In genomic region chr6:111483736-111484654, GRCh38 we compare ENCODE assay signal across 1 cellular context.
TF ChIP-seq lines count a peak whose summit lies in the region.

No MANE protein-coding gene starts in this region.

TF ChIP-seq in K562, 482 proteins besides CTCF, POLR2A, EP300 and RAD21 (continued from another document and continues in another):
- no peak for TF ChIP-seq PATZ1 (CRISPR knock-in tag; IDR thresholded peaks at IDR 0.05; ENCODE audit: borderline replicate concordance)
- no peak for TF ChIP-seq ZBTB17 (CRISPR knock-in tag; IDR thresholded peaks at IDR 0.05)
- TF ChIP-seq, protein P1, sequence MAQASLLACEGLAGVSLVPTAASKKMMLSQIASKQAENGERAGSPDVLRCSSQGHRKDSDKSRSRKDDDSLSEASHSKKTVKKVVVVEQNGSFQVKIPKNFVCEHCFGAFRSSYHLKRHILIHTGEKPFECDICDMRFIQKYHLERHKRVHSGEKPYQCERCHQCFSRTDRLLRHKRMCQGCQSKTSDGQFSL (CRISPR knock-in tag; IDR thresholded peaks at IDR 0.05): 0 out of 2 replicates have a peak, but pooled peaks have one; percentile 1
- TF ChIP-seq, protein P1 (tag; IDR thresholded peaks at IDR 0.05): no peak
- TF ChIP-seq NFXL1 (CRISPR knock-in tag; IDR thresholded peaks at IDR 0.05): no peak
- 0 out of 2 replicates have a peak, but pooled peaks have one; percentile 11 for TF ChIP-seq FOXM1 (IDR thresholded peaks at IDR 0.05; ENCODE audit: low read depth)
- TF ChIP-seq FOXM1 (CRISPR knock-in tag; IDR thresholded peaks at IDR 0.05; ENCODE audit: low read depth): no peak; the same call in 1 of the 2 replicates
- TF ChIP-seq MTF1 (CRISPR knock-in tag; IDR thresholded peaks at IDR 0.05; ENCODE audit: borderline replicate concordance): no peak
- TF ChIP-seq MCM3 (IDR thresholded peaks at IDR 0.05): no peak
- peak; percentile 39 for TF ChIP-seq SP1 (CRISPR knock-in tag; IDR thresholded peaks at IDR 0.05)
- no peak for TF ChIP-seq SREBF1 (IDR thresholded peaks at IDR 0.05; ENCODE audit: borderline replicate concordance, low read depth, low read length)
- no peak for TF ChIP-seq SRSF3 (IDR thresholded peaks at IDR 0.05; ENCODE audit: insufficient read depth, low read length)
- TF ChIP-seq SMAD4 (CRISPR knock-in tag; conservative IDR thresholded peaks at IDR 0.05): peak; percentile 59
- TF ChIP-seq ZNF695 (CRISPR knock-in tag; IDR thresholded peaks at IDR 0.05): no peak
- TF ChIP-seq ILF3 (IDR thresholded peaks at IDR 0.05; ENCODE audit: borderline replicate concordance): no peak
- no peak for TF ChIP-seq MED1 (CRISPR knock-in tag; IDR thresholded peaks at IDR 0.05; ENCODE audit: borderline replicate concordance)
- TF ChIP-seq TARDBP (IDR thresholded peaks at IDR 0.05): peak; percentile 80; the same call in 1 of the 2 replicates
- peak; percentile 54 for TF ChIP-seq SOX6 (IDR thresholded peaks at IDR 0.05)
- TF ChIP-seq BHLHE40 (IDR thresholded peaks at IDR 0.05; ENCODE audit: low read length): peak; percentile 77
- TF ChIP-seq, protein P2, sequence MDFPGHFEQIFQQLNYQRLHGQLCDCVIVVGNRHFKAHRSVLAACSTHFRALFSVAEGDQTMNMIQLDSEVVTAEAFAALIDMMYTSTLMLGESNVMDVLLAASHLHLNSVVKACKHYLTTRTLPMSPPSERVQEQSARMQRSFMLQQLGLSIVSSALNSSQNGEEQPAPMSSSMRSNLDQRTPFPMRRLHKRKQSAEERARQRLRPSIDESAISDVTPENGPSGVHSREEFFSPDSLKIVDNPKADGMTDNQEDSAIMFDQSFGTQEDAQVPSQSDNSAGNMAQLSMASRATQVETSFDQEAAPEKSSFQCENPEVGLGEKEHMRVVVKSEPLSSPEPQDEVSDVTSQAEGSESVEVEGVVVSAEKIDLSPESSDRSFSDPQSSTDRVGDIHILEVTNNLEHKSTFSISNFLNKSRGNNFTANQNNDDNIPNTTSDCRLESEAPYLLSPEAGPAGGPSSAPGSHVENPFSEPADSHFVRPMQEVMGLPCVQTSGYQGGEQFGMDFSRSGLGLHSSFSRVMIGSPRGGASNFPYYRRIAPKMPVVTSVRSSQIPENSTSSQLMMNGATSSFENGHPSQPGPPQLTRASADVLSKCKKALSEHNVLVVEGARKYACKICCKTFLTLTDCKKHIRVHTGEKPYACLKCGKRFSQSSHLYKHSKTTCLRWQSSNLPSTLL (IDR thresholded peaks at IDR 0.05): no peak
- peak; percentile 80 for TF ChIP-seq RBM25 (IDR thresholded peaks at IDR 0.05; ENCODE audit: low read depth, low read length, severe bottlenecking)
- TF ChIP-seq NELFE (IDR thresholded peaks at IDR 0.05; ENCODE audit: insufficient read depth, insufficient read length): no peak
- no peak for TF ChIP-seq SRSF7 (optimal IDR thresholded peaks at IDR 0.05; ENCODE audit: low read depth, low read length)
- TF ChIP-seq ZNF518B (CRISPR knock-in tag; IDR thresholded peaks at IDR 0.05): no peak
- TF ChIP-seq RFX7 (CRISPR knock-in tag; IDR thresholded peaks at IDR 0.05): no peak
- TF ChIP-seq ZFX (CRISPR knock-in tag; IDR thresholded peaks at IDR 0.05): peak; percentile 89
- 0 out of 2 replicates have a peak, but pooled peaks have one; percentile 16 for TF ChIP-seq MTA2 (IDR thresholded peaks at IDR 0.05; ENCODE audit: low read depth)
- TF ChIP-seq ZNF263 (CRISPR knock-in tag; IDR thresholded peaks at IDR 0.05; ENCODE audit: borderline replicate concordance): peak; percentile 100
- TF ChIP-seq HNRNPLL (IDR thresholded peaks at IDR 0.05; ENCODE audit: low read depth, low read length, poor library complexity, severe bottlenecking): peak; percentile 78
- peak; percentile 13; the same call in 1 of the 2 replicates for TF ChIP-seq MXI1 (IDR thresholded peaks at IDR 0.05; ENCODE audit: low read depth, low read length)
- TF ChIP-seq PTTG1 (tag; IDR thresholded peaks at IDR 0.05; ENCODE audit: low read depth): 0 out of 2 replicates have a peak, but pooled peaks have one; percentile 25
- peak; percentile 21; the same call in 1 of the 2 replicates for TF ChIP-seq ZNF395 (CRISPR knock-in tag; IDR thresholded peaks at IDR 0.05)
- TF ChIP-seq RBM15 (IDR thresholded peaks at IDR 0.05; ENCODE audit: insufficient read depth, low read length): no peak
- TF ChIP-seq, protein P3, sequence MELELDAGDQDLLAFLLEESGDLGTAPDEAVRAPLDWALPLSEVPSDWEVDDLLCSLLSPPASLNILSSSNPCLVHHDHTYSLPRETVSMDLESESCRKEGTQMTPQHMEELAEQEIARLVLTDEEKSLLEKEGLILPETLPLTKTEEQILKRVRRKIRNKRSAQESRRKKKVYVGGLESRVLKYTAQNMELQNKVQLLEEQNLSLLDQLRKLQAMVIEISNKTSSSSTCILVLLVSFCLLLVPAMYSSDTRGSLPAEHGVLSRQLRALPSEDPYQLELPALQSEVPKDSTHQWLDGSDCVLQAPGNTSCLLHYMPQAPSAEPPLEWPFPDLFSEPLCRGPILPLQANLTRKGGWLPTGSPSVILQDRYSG (tag; conservative IDR thresholded peaks at IDR 0.05; ENCODE audit: low read depth): 0 out of 2 replicates have a peak, but pooled peaks have one; percentile 21
- TF ChIP-seq HMG20B (CRISPR knock-in tag; IDR thresholded peaks at IDR 0.05): 0 out of 2 replicates have a peak, but pooled peaks have one; percentile 64
- no peak for TF ChIP-seq PURB (CRISPR knock-in tag; IDR thresholded peaks at IDR 0.05; ENCODE audit: low read depth)
- TF ChIP-seq HDAC3 (IDR thresholded peaks at IDR 0.05; ENCODE audit: borderline replicate concordance, partially characterized antibody): no peak
- TF ChIP-seq ASH1L (IDR thresholded peaks at IDR 0.05; ENCODE audit: borderline replicate concordance, low read depth, partially characterized antibody): peak; percentile 46
- peak; percentile 59; the same call in 1 of the 2 replicates for TF ChIP-seq SMARCE1 (IDR thresholded peaks at IDR 0.05)
- peak; percentile 92 for TF ChIP-seq L3MBTL2 (IDR thresholded peaks at IDR 0.05)
- no peak for TF ChIP-seq ETS2 (tag; IDR thresholded peaks at IDR 0.05; ENCODE audit: borderline replicate concordance, poor library complexity, severe bottlenecking)
- no peak for TF ChIP-seq CSDE1 (IDR thresholded peaks at IDR 0.05)
- peak; percentile 16; the same call in 1 of the 2 replicates for TF ChIP-seq ZNF644 (tag; IDR thresholded peaks at IDR 0.05; ENCODE audit: low read depth)
- TF ChIP-seq ZNF766 (CRISPR knock-in tag; conservative IDR thresholded peaks at IDR 0.05): peak; percentile 47; the same call in 1 of the 2 replicates
- peak; percentile 89 for TF ChIP-seq EP400 (IDR thresholded peaks at IDR 0.05)
- peak; percentile 68; the same call in 1 of the 2 replicates for TF ChIP-seq GABPA (tag; conservative IDR thresholded peaks at IDR 0.05; ENCODE audit: low read depth)
- TF ChIP-seq ZNF408 (CRISPR knock-in tag; IDR thresholded peaks at IDR 0.05; ENCODE audit: low read depth): no peak
